27 cellular contexts compared by ENCODE assay signal in genomic region chr3:150639262-150639661, GRCh38. TPM values are rescaled to one million over a fixed set of nuclear protein-coding genes. Genes with fewer than 3 reads are reported as not detected.
DNase-seq lines count a peak whose midpoint lies in the region; ATAC-seq, FAIRE-seq and TF ChIP-seq lines count a peak whose summit lies in the region.
"Had no signal": no experiment of that assay in that cellular context is flagged by ENCODE, and none has a peak within 500 bp of the region (broad histone marks: within the 10 kb centered on the region; RNA-seq: fewer than 3 reads in every experiment).

No MANE protein-coding gene starts in this region.

- no peak for TF ChIP-seq EP300 in HepG2 (IDR thresholded peaks at IDR 0.05; ENCODE audit: low read depth in 2 of 2, low read length in 2 of 2)
- no peak for TF ChIP-seq EP300 in HepG2 (CRISPR knock-in tag; IDR thresholded peaks at IDR 0.05; ENCODE audit: borderline replicate concordance)

- TF ChIP-seq RAD21 in HepG2 (CRISPR knock-in tag; IDR thresholded peaks at IDR 0.05) = no peak

- no peak overlapping the region for H2AFZ ChIP-seq in HepG2 (ENCODE audit: low read length)

- 45% methylated on average over 5 of the region's 5 CpGs for WGBS in HepG2 (ENCODE audit: low lambda C conversion rate)

- CTCF ChIA-PET in HepG2 (lab: Yijun Ruan, JAX; ENCODE audit: low intra/inter-chr PET ratio, low total read pairs) = no interaction called here
- CTCF ChIA-PET in HEK293T (lab: Yijun Ruan, JAX) = no interaction called here

- in situ Hi-C loops in HepG2 (cut with HindIII; ENCODE audit: extremely low pct_ligation_motif_present, low pct_unique_long_range_greater_than_20kb) = no loop called here

- no peaks in the 10 kb centered on the region for H4K20me1 ChIP-seq in HepG2 (ENCODE audit: insufficient read depth, low read length)

- H3K9me3 ChIP-seq in HepG2 (ENCODE audit: low read length) = no peaks in the 10 kb centered on the region
- H3K9me3 ChIP-seq: body of pancreas, gastrocnemius medialis, right lobe of liver had no signal

- TF ChIP-seq POLR2A in HepG2 (IDR thresholded peaks at IDR 0.05; ENCODE audit: insufficient read depth in 1 of 2, low read depth in 2 of 2, low read length in 2 of 2) = no peak

- H3K4me3 ChIP-seq in bronchial epithelial cell (ENCODE audit: low read depth, low read length) (no peak overlapping the region), HepG2 (replicated peaks in 1 of 3; ENCODE audit: insufficient read depth in 1 of 3, low read depth in 2 of 3, low read length in 3 of 3) (no peak overlapping the region)
- H3K4me3 ChIP-seq: BLaER1 treated with 17β-estradiol and CSF1 and Interleukin-3, amounts not matched to agents 10 nM and 100 nM; body of pancreas; gastrocnemius medialis; right lobe of liver; SK-N-MC had no signal

- H3K4me2 ChIP-seq in HepG2 (ENCODE audit: low read depth, low read length) = 0 out of 2 replicates have a peak overlapping the region, but pooled peaks have one; percentile 23
- H3K4me2 ChIP-seq: BLaER1 treated with 17β-estradiol and CSF1 and Interleukin-3, amounts not matched to agents 10 nM and 100 nM had no signal

- H3K36me3 ChIP-seq in bronchial epithelial cell (ENCODE audit: control insufficient read depth, insufficient read depth, low read length) (no peaks in the 10 kb centered on the region), HepG2 (replicated peaks in 1 of 2; ENCODE audit: control insufficient read depth in 1 of 2, insufficient read depth in 2 of 2, low read length in 2 of 2) (no peaks in the 10 kb centered on the region)
- H3K36me3 ChIP-seq: BLaER1 treated with 17β-estradiol and CSF1 and Interleukin-3, amounts not matched to agents 10 nM and 100 nM; gastrocnemius medialis; right lobe of liver had no signal

- H3K79me2 ChIP-seq in HepG2 (ENCODE audit: insufficient read depth, low read length) = no peaks in the 10 kb centered on the region

- no peak overlapping the region for H3K27ac ChIP-seq in HepG2 (ENCODE audit: extremely low read length, insufficient read depth, low read length)
- H3K27ac ChIP-seq: BLaER1 treated with 17β-estradiol and CSF1 and Interleukin-3, amounts not matched to agents 10 nM and 100 nM; body of pancreas; epithelial cell of prostate; gastrocnemius medialis; right lobe of liver; RWPE1; SK-N-MC; VCaP had no signal

- H3K27me3 ChIP-seq in bronchial epithelial cell (ENCODE audit: control insufficient read depth, insufficient read depth, low read length) (no peaks in the 10 kb centered on the region), HepG2 (ENCODE audit: control insufficient read depth in 1 of 2, insufficient read depth in 2 of 2, low read length in 2 of 2) (no peaks in the 10 kb centered on the region)
- H3K27me3 ChIP-seq: BLaER1 treated with 17β-estradiol and CSF1 and Interleukin-3, amounts not matched to agents 10 nM and 100 nM; body of pancreas; gastrocnemius medialis; right lobe of liver had no signal

- TF ChIP-seq CTCF in bronchial epithelial cell (IDR thresholded peaks at IDR 0.05; ENCODE audit: insufficient read depth, low read length, severe bottlenecking) (no peak), HepG2 (CRISPR knock-in tag; IDR thresholded peaks at IDR 0.05) (no peak)

- DNase-seq in ELR (ENCODE audit: low read depth) = peak; percentile 24
- DNase-seq in M059J (ENCODE audit: low read depth) = peak; percentile 67
- peak; percentile 15 for DNase-seq in bronchial epithelial cell (ENCODE audit: low read depth)
- DNase-seq in HepG2 (ENCODE audit: low spot score) = no peak
- no peak for DNase-seq in HEK293T (ENCODE audit: extremely low spot score)
- DNase-seq in NCI-H446 (lab: John Stamatoyannopoulos, UW) = no peak
- no peak for DNase-seq in amygdala (lab: John Stamatoyannopoulos, UW)
- DNase-seq in T1000 (lab: John Stamatoyannopoulos, UW) = no peak
- DNase-seq: activated CD4-positive, alpha-beta T cell treated with anti-CD3 and anti-CD28 coated beads, Interleukin-2, amount 10 ng/mL, durations not matched to agents 24 days and 14 days; activated naive CD4-positive, alpha-beta T cell; activated T-cell treated with anti-CD3 and anti-CD28 coated beads, Interleukin-2, amount 50 U/mL, for 4 hours; body of pancreas; DMS79; effector CD4-positive, alpha-beta T cell; gastrocnemius medialis; KG1; left cardiac atrium; NCI-H1436 treated with DMSO at 0.1 percent for 48 hours; NCI-H774; right lobe of liver; stimulated activated naive CD4-positive, alpha-beta T cell; T-helper 2 cell had no signal

- H3K9ac ChIP-seq in HepG2 (ENCODE audit: insufficient read depth, low read depth, low read length) = no peak overlapping the region
- H3K9ac ChIP-seq: BLaER1 treated with 17β-estradiol and CSF1 and Interleukin-3, amounts not matched to agents 10 nM and 100 nM had no signal

- POLR2A ChIA-PET in HepG2 (lab: Yijun Ruan, JAX) (no interaction called here), HEK293T (lab: Yijun Ruan, JAX) (no interaction called here)

- intact Hi-C loops in HepG2 (cut with micrococcal nuclease; ENCODE audit: unreplicated experiment) = no loop called here

- FAIRE-seq in bronchial epithelial cell (lab: Jason Lieb, UNC) (no peak), HepG2 (lab: Jason Lieb, UNC) (no peak)

- peaks cover 12% of the 10 kb centered on the region for H3K4me1 ChIP-seq in HepG2 (ENCODE audit: insufficient read depth, low read length)
- H3K4me1 ChIP-seq: gastrocnemius medialis, right lobe of liver had no signal

- ATAC-seq in HepG2 = no peak
- ATAC-seq: activated T-cell treated with anti-CD3 and anti-CD28 coated beads, Interleukin-2, amount 50 U/mL, for 4 hours; body of pancreas; gastrocnemius medialis; left cardiac atrium had no signal

- no TSS peak for BruUV-seq in HepG2 (replicated peaks; lab: Mats Ljungman, UMichigan)

TF ChIP-seq in HepG2, 621 proteins besides CTCF, POLR2A, EP300 and RAD21 (continues in another document):
- TF ChIP-seq E2F2 (CRISPR knock-in tag; IDR thresholded peaks at IDR 0.05; ENCODE audit: borderline replicate concordance) = no peak
- no peak for TF ChIP-seq NR0B2 (CRISPR knock-in tag; IDR thresholded peaks at IDR 0.05)
- no peak for TF ChIP-seq ZNF772 (CRISPR knock-in tag; IDR thresholded peaks at IDR 0.05)

TF ChIP-seq in HEK293T, 16 proteins besides CTCF, POLR2A, EP300 and RAD21:
- no peak for TF ChIP-seq SP1 (IDR thresholded peaks at IDR 0.05)
TF ChIP-seq in HEK293T: peak in this region for 0.

RNA-seq across cellular contexts. Expression of gene SELENOT, which starts 36.1 kb away (rescaled TPM):
- total RNA-seq in M059J (2014; rRNA removed; shearing (Covaris generic)) = 243 and 244 TPM in 2 replicates
- total RNA-seq in bronchial epithelial cell = 108 and 167 TPM in 2 replicates
- 106 and 122 TPM in 2 replicates for total RNA-seq in HepG2 (2016; rRNA removed; fragmentation: Illumina TruSeq; extraction: Trizol)
- 22.6 and 24.8 TPM in 2 replicates for total RNA-seq in HepG2 (2016; cell fraction: cytosol; rRNA removed; fragmentation: Illumina TruSeq; extraction: Trizol; ENCODE audit: low read depth)
- total RNA-seq in HepG2 (2016; cell fraction: insoluble cytoplasmic fraction; rRNA removed; fragmentation: Illumina TruSeq; extraction: Trizol) = 109 and 124 TPM in 2 replicates
- total RNA-seq in HepG2 (2016; cell fraction: membrane; rRNA removed; fragmentation: Illumina TruSeq; extraction: Trizol) = 57.8 and 63.8 TPM in 2 replicates
- 67.7 and 88.4 TPM in 2 replicates for total RNA-seq in HepG2 (2016; cell fraction: nucleus; rRNA removed; fragmentation: Illumina TruSeq; extraction: Trizol)
- 234 and 273 TPM in 2 replicates for polyA plus RNA-seq in HepG2 (2011; rRNA removed)
- 115 and 155 TPM in 2 replicates for polyA plus RNA-seq in HepG2 (2011; cell fraction: cytosol; rRNA removed)
- 44.2 and 52.8 TPM in 2 replicates for polyA plus RNA-seq in HepG2 (2011; cell fraction: nucleus; rRNA removed)
- polyA plus RNA-seq in HepG2 (2012) = 41.0 and 52.5 TPM in 2 replicates
- polyA plus RNA-seq in HepG2 (2016; cell fraction: cytosol; fragmentation: Illumina TruSeq; extraction: Trizol; ENCODE audit: low read depth) = 10.6 and 12.5 TPM in 2 replicates
- 86.8 and 91.6 TPM in 2 replicates for polyA plus RNA-seq in HepG2 (2016; cell fraction: insoluble cytoplasmic fraction; fragmentation: Illumina TruSeq; extraction: Trizol; ENCODE audit: low read depth)
- polyA plus RNA-seq in HepG2 (2016; cell fraction: membrane; fragmentation: Illumina TruSeq; extraction: Trizol; ENCODE audit: low read depth) = 39.2 and 39.5 TPM in 2 replicates
- 107 and 110 TPM in 2 replicates for polyA plus RNA-seq in HepG2 (2016; cell fraction: nucleus; fragmentation: Illumina TruSeq; extraction: Trizol; ENCODE audit: insufficient read depth, low read depth)
- polyA minus RNA-seq in HepG2 (2011; rRNA and poly(A)+ RNA removed; ENCODE audit: low replicate concordance) = 144 and 312 TPM in 2 replicates
- polyA minus RNA-seq in HepG2 (2011; cell fraction: cytosol; rRNA and poly(A)+ RNA removed) = 62.6 and 74.9 TPM in 2 replicates
- polyA minus RNA-seq in HepG2 (2011; cell fraction: nucleus; rRNA and poly(A)+ RNA removed) = 42.1 and 48.0 TPM in 2 replicates

Comparison
In these comparisons a context has a peak if more than half of its experiments do, and no peak if none do; other contexts are left out.
1. DNase-seq: peak in ELR (single experiment), M059J (single experiment) and bronchial epithelial cell (single experiment); none in HepG2 (single experiment), HEK293T (single experiment), NCI-H446 (0 of 2), amygdala (0 of 56) and T1000 (single experiment).